ENCODE assay signal across 1 cellular context in genomic region chr20:33561981-33562601, GRCh38.
A peak's percentile ranks its signal among the peaks of the same experiment; 100 is the strongest.
TF ChIP-seq lines count a peak whose summit lies in the region.

No MANE protein-coding gene starts in this region.

TF ChIP-seq in HepG2, 621 proteins besides CTCF, POLR2A, EP300 and RAD21 (continued from another document and continues in another):
- peak; percentile 72; the same call in 1 of the 2 replicates for TF ChIP-seq PRDM10 (CRISPR knock-in tag; IDR thresholded peaks at IDR 0.05; ENCODE audit: low read depth)
- TF ChIP-seq MNT (IDR thresholded peaks at IDR 0.05) = no peak
- TF ChIP-seq ZNF414 (CRISPR knock-in tag; IDR thresholded peaks at IDR 0.05) = no peak
- TF ChIP-seq ESRRA (CRISPR knock-in tag; IDR thresholded peaks at IDR 0.05; ENCODE audit: low read depth) = 0 out of 2 replicates have a peak, but pooled peaks have one; percentile 25
- TF ChIP-seq ZNF232 (CRISPR knock-in tag; IDR thresholded peaks at IDR 0.05; ENCODE audit: borderline replicate concordance) = no peak
- no peak for TF ChIP-seq THAP9 (CRISPR knock-in tag; IDR thresholded peaks at IDR 0.05; ENCODE audit: borderline replicate concordance)
- no peak for TF ChIP-seq ZBTB37 (CRISPR knock-in tag; IDR thresholded peaks at IDR 0.05)
- TF ChIP-seq HDAC2 (CRISPR knock-in tag; IDR thresholded peaks at IDR 0.05) = peak; percentile 73
- peak; percentile 62 for TF ChIP-seq PAXIP1 (CRISPR knock-in tag; conservative IDR thresholded peaks at IDR 0.05)
- TF ChIP-seq ZNF737 (CRISPR knock-in tag; IDR thresholded peaks at IDR 0.05; ENCODE audit: borderline replicate concordance) = no peak
- TF ChIP-seq ZBTB34 (CRISPR knock-in tag; IDR thresholded peaks at IDR 0.05) = no peak
- TF ChIP-seq CCAR2 (optimal IDR thresholded peaks at IDR 0.05; ENCODE audit: low read depth, low read length) = no peak
- 0 out of 2 replicates have a peak, but pooled peaks have one; percentile 51 for TF ChIP-seq ZNF124 (CRISPR knock-in tag; IDR thresholded peaks at IDR 0.05)
- TF ChIP-seq FOSL2 (CRISPR knock-in tag; IDR thresholded peaks at IDR 0.05) = peak; percentile 85
- peak; percentile 40; the same call in 1 of the 2 replicates for TF ChIP-seq RCOR2 (CRISPR knock-in tag; IDR thresholded peaks at IDR 0.05)
- TF ChIP-seq ZMYM3 (CRISPR knock-in tag; IDR thresholded peaks at IDR 0.05) = peak; percentile 55; the same call in 1 of the 2 replicates
- TF ChIP-seq ATM (IDR thresholded peaks at IDR 0.05; ENCODE audit: borderline replicate concordance) = no peak
- peak; percentile 84 for TF ChIP-seq IRF2 (CRISPR knock-in tag; IDR thresholded peaks at IDR 0.05)
- 0 out of 2 replicates have a peak, but pooled peaks have one; percentile 15 for TF ChIP-seq ZBTB2 (CRISPR knock-in tag; IDR thresholded peaks at IDR 0.05; ENCODE audit: low read depth)
- TF ChIP-seq ZNF777 (CRISPR knock-in tag; IDR thresholded peaks at IDR 0.05) = no peak
- TF ChIP-seq E2F5 (CRISPR knock-in tag; conservative IDR thresholded peaks at IDR 0.05) = no peak
- TF ChIP-seq HNF4G (IDR thresholded peaks at IDR 0.05; ENCODE audit: borderline replicate concordance, low read depth, low read length) = no peak
- no peak for TF ChIP-seq HNF4G (CRISPR knock-in tag; IDR thresholded peaks at IDR 0.05; ENCODE audit: borderline replicate concordance, low read depth)
- no peak for TF ChIP-seq PAX8 (CRISPR knock-in tag; IDR thresholded peaks at IDR 0.05; ENCODE audit: borderline replicate concordance)
- no peak for TF ChIP-seq HOXA5 (CRISPR knock-in tag; IDR thresholded peaks at IDR 0.05)
- TF ChIP-seq ZNF598 (CRISPR knock-in tag; IDR thresholded peaks at IDR 0.05; ENCODE audit: borderline replicate concordance) = no peak
- TF ChIP-seq ZNF121 (CRISPR knock-in tag; IDR thresholded peaks at IDR 0.05) = no peak
- peak; percentile 44; the same call in 1 of the 2 replicates for TF ChIP-seq AHDC1 (CRISPR knock-in tag; IDR thresholded peaks at IDR 0.05; ENCODE audit: borderline replicate concordance)
- TF ChIP-seq ZNF547 (CRISPR knock-in tag; IDR thresholded peaks at IDR 0.05) = no peak
- TF ChIP-seq ZNF441 (CRISPR knock-in tag; IDR thresholded peaks at IDR 0.05; ENCODE audit: borderline replicate concordance) = no peak
- TF ChIP-seq PPARG (CRISPR knock-in tag; conservative IDR thresholded peaks at IDR 0.05) = no peak; the same call in 1 of the 2 replicates
